26 cellular contexts compared by ENCODE assay signal in genomic region chr14:65250162-65250495, GRCh38.
DNase-seq lines count a peak whose midpoint lies in the region; ATAC-seq and TF ChIP-seq lines count a peak whose summit lies in the region.
"Had no signal": no experiment of that assay in that cellular context is flagged by ENCODE, and none has a peak within 500 bp of the region (broad histone marks: within the 10 kb centered on the region; RNA-seq: fewer than 3 reads in every experiment).

No MANE protein-coding gene starts in this region.

- H3K27me3 ChIP-seq in stomach: no peaks in the 10 kb centered on the region
- H3K27me3 ChIP-seq: MG63 had no signal

- peaks cover 23 to 35% (median 31%) of the 10 kb centered on the region in 4 donors for H3K4me1 ChIP-seq in stomach

- DNase-seq in NCI-H1092 treated with DMSO at 0.1 percent for 48 hours (lab: John Stamatoyannopoulos, UW) (peak; percentile 32), NCI-H1092 (lab: John Stamatoyannopoulos, UW) (no peak), LNCaP clone FGC (ENCODE audit: low read depth) (peak; percentile 70), left lobe of liver (ENCODE audit: low spot score) (no peak), stomach (peak; percentile 74), DMS 273 (lab: John Stamatoyannopoulos, UW; ENCODE audit: unreplicated experiment) (no peak), NCI-H526 treated with DMSO at 0.1 percent for 48 hours (lab: John Stamatoyannopoulos, UW) (no peak)
- no peak for DNase-seq in effector CD4-positive, alpha-beta T cell
- DNase-seq: 8988T; AML-193; C1 segment of cervical spinal cord; Calu3; CD8-positive, alpha-beta memory T cell; GOT3; Karpas-422; MG63; NCI-H1048; NCI-H1436 treated with DMSO at 0.1 percent for 48 hours; NCI-H1930; NCI-H2171; NCI-H345; NCI-H524; NCI-H82; OCI-M1; SIG-M5; SK-N-SH had no signal

- no peaks in the 10 kb centered on the region for H3K9me3 ChIP-seq in stomach
- H3K9me3 ChIP-seq: MG63, SK-N-SH had no signal

- 32 to 87% (median 42%) methylated on average over 2 of the region's 2 CpGs for WGBS in stomach, 5 donors

- peak; percentile 23 for ATAC-seq in left lobe of liver

- TF ChIP-seq CTCF in LNCaP clone FGC (IDR thresholded peaks at IDR 0.05; ENCODE audit: control insufficient read depth, extremely low read depth, insufficient read depth) (no peak), stomach (IDR thresholded peaks at IDR 0.05) (no peak)

- H3K4me3 ChIP-seq in LNCaP clone FGC (ENCODE audit: low read depth, low read length) (no peak overlapping the region), stomach (no peak overlapping the region)
- H3K4me3 ChIP-seq: MG63 had no signal

- TF ChIP-seq EP300 in stomach (IDR thresholded peaks at IDR 0.05): no peak

- intact Hi-C loops in stomach (cut with DNase I; ENCODE audit: low total_unique reads): no loop called here

- TF ChIP-seq POLR2A in stomach (IDR thresholded peaks at IDR 0.05): no peak

- H3K36me3 ChIP-seq in stomach: no peaks in the 10 kb centered on the region
- H3K36me3 ChIP-seq: MG63 had no signal

- H3K27ac ChIP-seq in stomach: peak overlapping the region; percentile 41 to 79 (median 58)

Comparison
In these comparisons a context has a peak if more than half of its experiments do, and no peak if none do; other contexts are left out.
1. DNase-seq: peak in NCI-H1092 treated with DMSO at 0.1 percent for 48 hours (single experiment), LNCaP clone FGC (single experiment) and stomach (single experiment); none in NCI-H1092 (single experiment), left lobe of liver (single experiment), DMS 273 (single experiment), effector CD4-positive, alpha-beta T cell (single experiment) and NCI-H526 treated with DMSO at 0.1 percent for 48 hours (single experiment).